Comparison of ENCODE assay signal across 8 cellular contexts in genomic region chr12:31073527-31074332, GRCh38. TPM values are rescaled to one million over a fixed set of nuclear protein-coding genes. Genes with fewer than 3 reads are reported as not detected.
DNase-seq lines count a peak whose midpoint lies in the region; ATAC-seq and TF ChIP-seq lines count a peak whose summit lies in the region.
"Not testable (repeated sequence)": the region's sequence is repeated elsewhere in the genome, so short reads cannot be mapped to it uniquely, and the experiment has no call there.

TSS of gene DDX11 (plus strand) at chr12:31073860. CDS start at chr12:31078394, 4,534 bp downstream.

- H3K79me1 ChIP-seq in mesendoderm (ENCODE audit: low read length), result not testable (repeated sequence)

- H2BK15ac ChIP-seq in mesendoderm (replicated peaks; ENCODE audit: low read depth), result not testable (repeated sequence)

- H3K27me3 Mint-ChIP-seq in effector memory CD8-positive, alpha-beta T cell, result not testable (repeated sequence)

- H4K5ac ChIP-seq in mesendoderm (ENCODE audit: low read length), result not testable (repeated sequence)

- H3K23ac ChIP-seq in mesendoderm (ENCODE audit: low read length), result not testable (repeated sequence)

- ATAC-seq in effector memory CD8-positive, alpha-beta T cell (replicated peaks), result peak; percentile 86

- not testable (repeated sequence) for H3K4me1 ChIP-seq in mesendoderm (ENCODE audit: control insufficient read depth, low read depth, low read length)

- DNase-seq in CMK (ENCODE audit: low read depth) (peak; percentile 70), GM20000 (ENCODE audit: low spot score) (peak; percentile 92), HS-5 (ENCODE audit: low read depth) (peak; percentile 75), mesendoderm (peak; percentile 97)
- DNase-seq in NK-92 treated with Interleukin-12 subunit alpha and Interleukin-12 subunit beta, amount 100 ng/mL, for 24 hours (lab: John Stamatoyannopoulos, UW), result peak; percentile 91
- DNase-seq in activated CD8-positive, alpha-beta memory T cell treated with anti-CD3 and anti-CD28 coated beads for 24 hours, result peak; percentile 98
- peak; percentile 85 to 89 (median 88) for DNase-seq in effector memory CD8-positive, alpha-beta T cell
- peak; percentile 88 for DNase-seq in stimulated activated CD8-positive, alpha-beta memory T cell treated with anti-CD3 and anti-CD28 coated beads, Interleukin-12 subunit alpha, Interleukin-12 subunit beta, amount 100 ng/mL, for 4 hours (ENCODE audit: low read depth)

- not testable (repeated sequence) for H2AK5ac ChIP-seq in mesendoderm (ENCODE audit: low read length)

- peak within 1 kb of the TSS; percentile 77 for H3K18ac ChIP-seq in mesendoderm (ENCODE audit: low read length)

- peak within 1 kb of the TSS; percentile 95 for H3K9ac ChIP-seq in mesendoderm (ENCODE audit: low read length)

- TF ChIP-seq CTCF in GM20000 (IDR thresholded peaks at IDR 0.05; ENCODE audit: extremely low read depth, missing control alignments), result not testable (repeated sequence)

- H3K4me1 Mint-ChIP-seq in effector memory CD8-positive, alpha-beta T cell (ENCODE audit: low read depth in 2 of 2), result peaks cover 18 to 26% of the 10 kb centered on the region in 2 donors

- peak within 1 kb of the TSS; percentile 96 for H3K56ac ChIP-seq in mesendoderm (ENCODE audit: low read length)

- H3K36me3 ChIP-seq in mesendoderm (ENCODE audit: control insufficient read depth, insufficient read depth, low read length), result not testable (repeated sequence)

- peak within 1 kb of the TSS; percentile 81 to 98 for H3K27ac Mint-ChIP-seq in effector memory CD8-positive, alpha-beta T cell

- peak within 1 kb of the TSS; percentile 96 to 99 for H3K4me3 Mint-ChIP-seq in effector memory CD8-positive, alpha-beta T cell

- H3K4me2 ChIP-seq in mesendoderm (ENCODE audit: low read length), result peak within 1 kb of the TSS; percentile 94

- peaks cover 15% of the 10 kb centered on the region for H3K79me2 ChIP-seq in mesendoderm (ENCODE audit: control insufficient read depth, insufficient read depth, low read length)

- H3K4ac ChIP-seq in mesendoderm (ENCODE audit: low read depth, low read length), result peak within 1 kb of the TSS; percentile 6

- WGBS in mesendoderm (ENCODE audit: extremely low coverage, insufficient coverage, low lambda C conversion rate), result no CpG with 5 or more reads among the region's 58 CpGs

- H3K36me3 Mint-ChIP-seq in effector memory CD8-positive, alpha-beta T cell (ENCODE audit: insufficient read depth), result peaks cover 16% of the 10 kb centered on the region

- peak within 1 kb of the TSS; percentile 69 for H3K27ac ChIP-seq in mesendoderm (ENCODE audit: low read depth, low read length)

- peak within 1 kb of the TSS; percentile 80 for H2BK5ac ChIP-seq in mesendoderm (ENCODE audit: low read length)

- H3K27me3 ChIP-seq in mesendoderm (ENCODE audit: insufficient read depth, low read length, poor library complexity), result not testable (repeated sequence)

- not testable (repeated sequence) for H3K9me3 Mint-ChIP-seq in effector memory CD8-positive, alpha-beta T cell

- not testable (repeated sequence) for H2BK120ac ChIP-seq in mesendoderm (ENCODE audit: low read depth, low read length)

- not testable (repeated sequence) for H4K8ac ChIP-seq in mesendoderm (ENCODE audit: low read depth, low read length)

- peak within 1 kb of the TSS; percentile 88 for H3K4me3 ChIP-seq in mesendoderm (ENCODE audit: low read length)

RNA-seq across cellular contexts. Expression of gene DDX11, which starts in this region (rescaled TPM):
- polyA plus RNA-seq in mesendoderm (2013, experiment 1 of 2), result 34.5 TPM
- 34.8 TPM for polyA plus RNA-seq in mesendoderm (2013, experiment 2 of 2)

Comparison
In these comparisons a context has a peak if more than half of its experiments do, and no peak if none do; other contexts are left out.
1. Peak in every context shown above with its lines: DNase-seq, ATAC-seq, H3K4me3 ChIP-seq and H3K27ac ChIP-seq.